ENCODE assay signal across 9 cellular contexts in the genomic region with DNA sequence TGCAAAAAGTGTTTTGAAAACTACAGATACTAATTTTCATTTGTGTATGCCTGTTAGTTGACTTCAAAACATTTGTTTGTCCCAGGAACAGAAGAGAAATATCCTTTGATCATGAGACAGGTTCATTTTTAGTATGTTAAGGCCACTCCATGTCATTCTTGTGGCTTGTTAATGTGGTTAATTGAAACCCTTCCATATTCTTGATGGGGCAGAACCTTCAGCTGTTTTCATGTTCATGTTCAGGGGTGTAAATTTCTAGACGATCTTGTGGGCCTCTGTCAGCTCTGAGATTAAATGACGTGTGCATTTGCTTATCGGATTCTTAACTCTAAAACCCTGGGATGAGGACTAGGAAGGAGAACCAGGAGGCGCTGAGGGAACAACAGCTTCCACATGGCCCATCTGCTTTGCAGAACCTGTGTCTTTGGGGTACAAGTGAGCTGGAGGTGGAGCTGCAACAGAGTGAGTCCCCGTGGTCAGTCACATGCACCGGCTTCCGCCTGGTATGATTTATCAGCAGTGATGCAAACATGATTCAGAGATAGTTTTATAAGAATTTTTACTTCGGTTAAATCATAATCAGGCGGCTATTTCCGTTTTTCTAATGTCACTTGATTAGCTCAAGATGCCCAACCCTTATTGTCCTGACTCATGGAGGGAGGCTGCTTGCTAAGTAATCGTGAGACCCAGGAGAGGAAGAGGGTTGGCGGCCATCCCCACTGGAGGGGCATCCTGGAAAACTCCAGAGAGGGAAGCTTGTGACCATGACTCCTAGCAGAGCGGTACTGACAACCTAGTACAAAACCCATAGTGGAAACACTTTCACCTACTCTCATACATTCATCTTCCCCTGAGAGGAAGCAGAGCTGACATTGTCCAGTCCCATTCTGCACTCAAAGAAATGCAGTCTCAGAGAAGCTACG.
DNase-seq lines count a peak whose midpoint lies in the region; ATAC-seq, FAIRE-seq and TF ChIP-seq lines count a peak whose summit lies in the region.
"Had no signal": no experiment of that assay in that cellular context is flagged by ENCODE, and none has a peak within 500 bp of the region (broad histone marks: within the 10 kb centered on the region; RNA-seq: fewer than 3 reads in every experiment).

No MANE protein-coding gene starts in this region.

- peak; percentile 99 for FAIRE-seq in H54 (lab: Jason Lieb, UNC)

- 66 to 71% (median 67%) methylated on average over 14 of the region's 14 CpGs for WGBS in ovary, 3 donors

- no peaks in the 10 kb centered on the region for H3K27me3 Mint-ChIP-seq in stimulated activated naive B cell treated with anti-CD40 and anti-IgM and Interleukin-4, amounts not matched to agents 10 μg/mL and 1 μg/mL and 100 μg/mL, for 72 hours

- no peaks in the 10 kb centered on the region for H3K36me3 ChIP-seq in cardiac muscle cell
- H3K36me3 ChIP-seq in ovary = no peaks in the 10 kb centered on the region

- H3K4me3 ChIP-seq in WI38 (ENCODE audit: low read depth, low read length) = peak overlapping the region; percentile 5; the same call in 1 of the 2 replicates
- H3K4me3 ChIP-seq in cardiac muscle cell = no peak overlapping the region
- no peak overlapping the region for H3K4me3 ChIP-seq in ovary

- H3K27me3 ChIP-seq in cardiac muscle cell = no peaks in the 10 kb centered on the region
- H3K27me3 ChIP-seq in ovary = no peaks in the 10 kb centered on the region

- TF ChIP-seq EP300 in ovary (IDR thresholded peaks at IDR 0.05) = no peak

- peak; percentile 62 for DNase-seq in H54 (ENCODE audit: insufficient read length, low spot score)
- DNase-seq in cardiac muscle cell (ENCODE audit: low read depth in 1 of 2, low spot score in 1 of 2) = peak; percentile 78 to 82
- no peak for DNase-seq in stimulated activated naive B cell treated with anti-CD40 and anti-IgM and Interleukin-4, amounts not matched to agents 10 μg/mL and 1 μg/mL and 100 μg/mL, for 72 hours
- DNase-seq in DMS153 treated with DMSO at 0.1 percent for 48 hours (lab: John Stamatoyannopoulos, UW; ENCODE audit: unreplicated experiment) = no peak
- no peak for DNase-seq in ovary
- DNase-seq: anterior cingulate cortex had no signal

- peaks cover 20% of the 10 kb centered on the region for H3K4me1 ChIP-seq in cardiac muscle cell (ENCODE audit: low read depth)
- peaks cover 7% of the 10 kb centered on the region for H3K4me1 ChIP-seq in ovary (ENCODE audit: insufficient read depth)

- ATAC-seq in stimulated activated naive B cell treated with anti-CD40 and anti-IgM and Interleukin-4, amounts not matched to agents 10 μg/mL and 1 μg/mL and 100 μg/mL, for 72 hours (replicated peaks) = no peak
- no peak for ATAC-seq in HG02981 (IDR thresholded peaks at IDR 0.05; ENCODE audit: unreplicated experiment)
- ATAC-seq in GM18907 (IDR thresholded peaks at IDR 0.05; ENCODE audit: unreplicated experiment) = no peak

- peaks cover 51 to 85% of the 10 kb centered on the region in 2 donors for H3K4me1 Mint-ChIP-seq in stimulated activated naive B cell treated with anti-CD40 and anti-IgM and Interleukin-4, amounts not matched to agents 10 μg/mL and 1 μg/mL and 100 μg/mL, for 72 hours

- H3K4me3 Mint-ChIP-seq in stimulated activated naive B cell treated with anti-CD40 and anti-IgM and Interleukin-4, amounts not matched to agents 10 μg/mL and 1 μg/mL and 100 μg/mL, for 72 hours = peak overlapping the region; percentile 21 to 67

- H3K36me3 Mint-ChIP-seq in stimulated activated naive B cell treated with anti-CD40 and anti-IgM and Interleukin-4, amounts not matched to agents 10 μg/mL and 1 μg/mL and 100 μg/mL, for 72 hours = peaks cover 52 to 76% of the 10 kb centered on the region in 2 donors

- TF ChIP-seq POLR2A in H54 (IDR thresholded peaks at IDR 0.05; ENCODE audit: low read depth, low read length) (no peak), ovary (IDR thresholded peaks at IDR 0.05) (no peak)

- no peaks in the 10 kb centered on the region for H3K9me3 ChIP-seq in cardiac muscle cell (ENCODE audit: low read depth)
- no peaks in the 10 kb centered on the region for H3K9me3 ChIP-seq in ovary

- H3K27ac ChIP-seq in cardiac muscle cell (peak overlapping the region; percentile 49), ovary (no peak overlapping the region)

- peak overlapping the region; percentile 86 for H3K27ac Mint-ChIP-seq in stimulated activated naive B cell treated with anti-CD40 and anti-IgM and Interleukin-4, amounts not matched to agents 10 μg/mL and 1 μg/mL and 100 μg/mL, for 72 hours

- peaks cover 0 to 2% of the 10 kb centered on the region in 2 donors for H3K9me3 Mint-ChIP-seq in stimulated activated naive B cell treated with anti-CD40 and anti-IgM and Interleukin-4, amounts not matched to agents 10 μg/mL and 1 μg/mL and 100 μg/mL, for 72 hours

- TF ChIP-seq CTCF in WI38 (IDR thresholded peaks at IDR 0.05; ENCODE audit: low read depth, low read length) (no peak), cardiac muscle cell (IDR thresholded peaks at IDR 0.05; ENCODE audit: low read depth, low read length) (no peak), ovary (IDR thresholded peaks at IDR 0.05) (no peak)

- intact Hi-C loops in ovary (cut with DNase I) = no loop called here

Comparison
In these comparisons a context has a peak if more than half of its experiments do, and no peak if none do; other contexts are left out.
1. DNase-seq: peak in H54 (single experiment) and cardiac muscle cell (2 of 2); none in stimulated activated naive B cell treated with anti-CD40 and anti-IgM and Interleukin-4, amounts not matched to agents 10 μg/mL and 1 μg/mL and 100 μg/mL, for 72 hours (single experiment), DMS153 treated with DMSO at 0.1 percent for 48 hours (single experiment) and ovary (0 of 5).